1 cellular context compared by ENCODE assay signal in genomic region chr16:73572135-73572534, GRCh38.
TF ChIP-seq lines count a peak whose summit lies in the region.

No MANE protein-coding gene starts in this region.

TF ChIP-seq in WTC11, 78 proteins besides CTCF, POLR2A, EP300 and RAD21 (continued from another document):
- TF ChIP-seq AFF4 (CRISPR knock-in tag; IDR thresholded peaks at IDR 0.05; ENCODE audit: borderline replicate concordance) (no peak), TCF7 (CRISPR knock-in tag; IDR thresholded peaks at IDR 0.05; ENCODE audit: low read depth) (no peak), EMX1 (CRISPR knock-in tag; IDR thresholded peaks at IDR 0.05) (no peak), SP1 (CRISPR knock-in tag; conservative IDR thresholded peaks at IDR 0.05) (no peak), IRF2 (CRISPR knock-in tag; IDR thresholded peaks at IDR 0.05; ENCODE audit: borderline replicate concordance, low read depth) (no peak), ARID4B (CRISPR knock-in tag; IDR thresholded peaks at IDR 0.05; ENCODE audit: borderline replicate concordance) (no peak), ZNF512 (CRISPR knock-in tag; IDR thresholded peaks at IDR 0.05; ENCODE audit: borderline replicate concordance) (no peak), PRRX2 (CRISPR knock-in tag; IDR thresholded peaks at IDR 0.05) (no peak)
